Comparison of ENCODE assay signal across 1 cellular context in genomic region chr1:24966724-24967346, GRCh38.
TF ChIP-seq lines count a peak whose summit lies in the region.

No MANE protein-coding gene starts in this region.

TF ChIP-seq in GM12878, 131 proteins besides CTCF, POLR2A, EP300 and RAD21 (continued from another document):
- no peak for TF ChIP-seq ZBTB4 (CRISPR knock-in tag; IDR thresholded peaks at IDR 0.05)
- TF ChIP-seq WRNIP1 (IDR thresholded peaks at IDR 0.05; ENCODE audit: borderline replicate concordance, low read depth, low read length): no peak
- no peak for TF ChIP-seq HDAC6 (IDR thresholded peaks at IDR 0.05; ENCODE audit: unreplicated experiment)
- peak; percentile 86 for TF ChIP-seq SKIL (IDR thresholded peaks at IDR 0.05; ENCODE audit: low read depth, poor library complexity, severe bottlenecking)
- peak; percentile 70 for TF ChIP-seq NR2F1 (conservative IDR thresholded peaks at IDR 0.05)
- peak; percentile 68 for TF ChIP-seq RELB (IDR thresholded peaks at IDR 0.05; ENCODE audit: low read depth)
- no peak for TF ChIP-seq ATF2 (IDR thresholded peaks at IDR 0.05; ENCODE audit: low read length)
- TF ChIP-seq POU2F2 (IDR thresholded peaks at IDR 0.05; ENCODE audit: borderline replicate concordance, low read depth, low read length): no peak
- TF ChIP-seq SUZ12 (IDR thresholded peaks at IDR 0.05; ENCODE audit: unreplicated experiment): no peak
- TF ChIP-seq IRF4 (IDR thresholded peaks at IDR 0.05; ENCODE audit: low read depth, low read length): peak; percentile 95
- no peak for TF ChIP-seq SPI1 (IDR thresholded peaks at IDR 0.05; ENCODE audit: borderline replicate concordance, insufficient read depth, low read depth, low read length)
- no peak for TF ChIP-seq YBX1 (IDR thresholded peaks at IDR 0.05)
- TF ChIP-seq ZBTB40 (IDR thresholded peaks at IDR 0.05; ENCODE audit: borderline replicate concordance): no peak
- TF ChIP-seq SIX5 (IDR thresholded peaks at IDR 0.05; ENCODE audit: low read depth, low read length, severe bottlenecking): no peak
- TF ChIP-seq SMAD1 (IDR thresholded peaks at IDR 0.05; ENCODE audit: low read depth, partially characterized antibody): no peak
- TF ChIP-seq CHD2 (IDR thresholded peaks at IDR 0.05; ENCODE audit: borderline replicate concordance, low read depth, low read length): peak; percentile 37; the same call in 1 of the 2 replicates
- no peak for TF ChIP-seq SMC3 (IDR thresholded peaks at IDR 0.05; ENCODE audit: borderline replicate concordance, low read length)
- TF ChIP-seq ELK1 (IDR thresholded peaks at IDR 0.05; ENCODE audit: low read depth, low read length): no peak
- TF ChIP-seq FOXM1 (IDR thresholded peaks at IDR 0.05; ENCODE audit: low read depth, low read length): no peak
- no peak for TF ChIP-seq RUNX3 (IDR thresholded peaks at IDR 0.05; ENCODE audit: low read length)
- TF ChIP-seq PRDM15 (CRISPR knock-in tag; IDR thresholded peaks at IDR 0.05): no peak
- TF ChIP-seq CEBPB (IDR thresholded peaks at IDR 0.05; ENCODE audit: borderline replicate concordance in 1 of 2, low read depth in 2 of 2, low read length in 2 of 2): no peak
- TF ChIP-seq MLLT1 (IDR thresholded peaks at IDR 0.05): no peak
- TF ChIP-seq NR2C2 (IDR thresholded peaks at IDR 0.05; ENCODE audit: borderline replicate concordance, control insufficient read depth, insufficient read length, low read depth): no peak
- peak in 1 of 2 experiments; percentile 20; a peak in 1 of 3 replicates for TF ChIP-seq EGR1 (IDR thresholded peaks at IDR 0.05; ENCODE audit: borderline replicate concordance in 1 of 2, low read depth in 2 of 2, low read length in 2 of 2)
- no peak for TF ChIP-seq NR2C1 (IDR thresholded peaks at IDR 0.05)
- peak; percentile 92 for TF ChIP-seq ATF7 (IDR thresholded peaks at IDR 0.05; ENCODE audit: low read depth)
- 0 out of 2 replicates have a peak, but pooled peaks have one; percentile 66 for TF ChIP-seq TCF12 (IDR thresholded peaks at IDR 0.05; ENCODE audit: low read depth, low read length)
- peak; percentile 51; the same call in 1 of the 2 replicates for TF ChIP-seq GATAD2B (conservative IDR thresholded peaks at IDR 0.05; ENCODE audit: low read depth)
- TF ChIP-seq ZNF622 (IDR thresholded peaks at IDR 0.05): no peak
- TF ChIP-seq USF1 (IDR thresholded peaks at IDR 0.05; ENCODE audit: borderline replicate concordance, extremely low read length, insufficient read depth, low read depth, low read length): peak; percentile 18
- TF ChIP-seq PBX3 (IDR thresholded peaks at IDR 0.05; ENCODE audit: insufficient replicate concordance, low read depth, low read length): peak; percentile 33
- TF ChIP-seq GABPA (IDR thresholded peaks at IDR 0.05; ENCODE audit: low read depth): no peak
- peak; percentile 76 for TF ChIP-seq BCL11A (IDR thresholded peaks at IDR 0.05; ENCODE audit: low read depth, low read length)
- no peak for TF ChIP-seq BMI1 (IDR thresholded peaks at IDR 0.05; ENCODE audit: borderline replicate concordance)
- peak; percentile 52; the same call in 1 of the 2 replicates for TF ChIP-seq BACH1 (IDR thresholded peaks at IDR 0.05; ENCODE audit: borderline replicate concordance)
- peak; percentile 75; the same call in 1 of the 2 replicates for TF ChIP-seq JUND (IDR thresholded peaks at IDR 0.05; ENCODE audit: low read depth, low read length)
